ENCODE assay signal across 7 cellular contexts in the genomic region with DNA sequence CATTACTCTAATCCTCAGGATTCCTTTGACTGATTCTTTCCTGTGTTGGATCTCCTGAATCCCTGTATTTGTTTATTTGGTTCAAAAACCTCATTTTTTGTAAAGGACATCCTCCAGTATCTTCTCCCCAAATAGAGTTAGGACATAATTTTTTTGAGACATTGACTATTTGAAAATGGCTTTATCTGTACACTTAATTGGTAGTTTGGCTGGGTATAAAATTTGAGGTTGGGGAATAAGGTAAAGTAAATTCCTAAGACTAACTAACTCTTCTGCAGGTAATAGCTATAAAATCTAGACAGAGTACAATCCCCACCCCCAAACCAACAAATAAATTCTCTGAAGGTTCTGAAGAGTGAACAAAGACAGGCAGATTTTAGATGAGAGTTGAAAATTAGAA.
"Had no signal": no experiment of that assay in that cellular context is flagged by ENCODE, and none has a peak within 500 bp of the region (broad histone marks: within the 10 kb centered on the region; RNA-seq: fewer than 3 reads in every experiment).

No MANE protein-coding gene starts in this region.

- H3K27ac ChIP-seq: GM23248 had no signal

- H3K9ac ChIP-seq: GM23248 had no signal

- FAIRE-seq: HTR-8/SVneo had no signal

- H3K36me3 ChIP-seq: HAP-1 had no signal

- H3K27ac Mint-ChIP-seq: IgD-negative memory B cell had no signal

- H3K4me3 ChIP-seq: GM23248, HAP-1 had no signal

- DNase-seq: GM23248, GOT3, H7, KG1 had no signal

- H3K4me1 Mint-ChIP-seq: IgD-negative memory B cell had no signal

- H3K4me1 ChIP-seq: HAP-1 had no signal
